Comparison of ENCODE assay signal across 23 cellular contexts in genomic region chr5:178986326-178986960, GRCh38. TPM values are rescaled to one million over a fixed set of nuclear protein-coding genes. Genes with fewer than 3 reads are reported as not detected.
"Had no signal": no experiment of that assay in that cellular context is flagged by ENCODE, and none has a peak within 500 bp of the region (broad histone marks: within the 10 kb centered on the region; RNA-seq: fewer than 3 reads in every experiment).

No MANE protein-coding gene starts in this region.

- FAIRE-seq: RCC 7860 had no signal

- H3K4me2 ChIP-seq: SK-N-SH had no signal

- H3K9me3 ChIP-seq: SK-N-SH had no signal

- DNase-seq: KBM-7, MV-4-11, NCI-H1048, NCI-H1105 treated with DMSO at 0.1 percent for 48 hours, NCI-H1417 treated with DMSO at 0.1 percent for 48 hours, NCI-H146, NCI-H1694 treated with DMSO at 0.1 percent for 48 hours, NCI-H1930, NCI-H2081, NCI-H2107, NCI-H2227 treated with DMSO at 0.1 percent for 48 hours, NCI-H524, NCI-H526 treated with DMSO at 0.1 percent for 48 hours, NCI-H748 treated with DMSO at 0.1 percent for 48 hours, RPMI8226, SHP77, SK-N-SH had no signal

- H3K9ac ChIP-seq: SK-N-SH had no signal

RNA-seq across cellular contexts. Expression of gene GRM6, which starts 8.7 kb away (rescaled TPM):
- total RNA-seq: HT-29, LHCN-M2, MCF 10A, NCI-H460, SK-MEL-5 had no signal
- polyA plus RNA-seq: SK-N-SH had no signal

RNA-seq across cellular contexts. Expression of gene ZNF879, which starts 37.2 kb away (rescaled TPM):
- total RNA-seq: HT-29 had no signal

RNA-seq across cellular contexts. Expression of gene ZNF454, which starts 45.4 kb away (rescaled TPM):
- total RNA-seq: HT-29, LHCN-M2, MCF 10A, NCI-H460, SK-MEL-5 had no signal
